In genomic region chr4:106343865-106344264, GRCh38 we compare ENCODE assay signal across 36 cellular contexts. TPM values are rescaled to one million over a fixed set of nuclear protein-coding genes. Genes with fewer than 3 reads are reported as not detected.
"Had no signal": no experiment of that assay in that cellular context is flagged by ENCODE, and none has a peak within 500 bp of the region (broad histone marks: within the 10 kb centered on the region; RNA-seq: fewer than 3 reads in every experiment).

No MANE protein-coding gene starts in this region.

- H3K4me3 Mint-ChIP-seq: activated CD4-positive, alpha-beta memory T cell treated with anti-CD3 and anti-CD28 coated beads, Interleukin-2, amount 10 ng/mL, durations not matched to agents 7 days and 5 days; activated CD8-positive, alpha-beta memory T cell treated with anti-CD3 and anti-CD28 coated beads, Interleukin-2, amount 10 ng/mL, durations not matched to agents 7 days and 5 days; activated naive CD4-positive, alpha-beta T cell treated with anti-CD3 and anti-CD28 coated beads, Interleukin-2, amount 10 ng/mL, durations not matched to agents 7 days and 5 days; activated naive CD8-positive, alpha-beta T cell treated with anti-CD3 and anti-CD28 coated beads, Interleukin-2, amount 10 ng/mL, durations not matched to agents 7 days and 5 days had no signal

- H3K4me1 ChIP-seq: body of pancreas, breast epithelium, Peyer's patch had no signal

- H3K9me3 Mint-ChIP-seq: activated naive CD4-positive, alpha-beta T cell treated with anti-CD3 and anti-CD28 coated beads, Interleukin-2, amount 10 ng/mL, durations not matched to agents 7 days and 5 days had no signal

- H3K27me3 Mint-ChIP-seq: activated CD4-positive, alpha-beta memory T cell treated with anti-CD3 and anti-CD28 coated beads, Interleukin-2, amount 10 ng/mL, durations not matched to agents 7 days and 5 days; activated CD8-positive, alpha-beta memory T cell treated with anti-CD3 and anti-CD28 coated beads, Interleukin-2, amount 10 ng/mL, durations not matched to agents 7 days and 5 days; activated naive CD4-positive, alpha-beta T cell treated with anti-CD3 and anti-CD28 coated beads, Interleukin-2, amount 10 ng/mL, durations not matched to agents 7 days and 5 days; activated naive CD8-positive, alpha-beta T cell treated with anti-CD3 and anti-CD28 coated beads, Interleukin-2, amount 10 ng/mL, durations not matched to agents 7 days and 5 days had no signal

- H3K36me3 ChIP-seq: breast epithelium had no signal

- DNase-seq: activated CD4-positive, alpha-beta memory T cell treated with anti-CD3 and anti-CD28 coated beads, Interleukin-2, amount 10 ng/mL, durations not matched to agents 7 days and 5 days; activated CD4-positive, alpha-beta T cell treated with anti-CD3 and anti-CD28 coated beads for 1 hour; activated CD4-positive, alpha-beta T cell treated with anti-CD3 and anti-CD28 coated beads for 48 hours; activated CD4-positive, CD25-positive, alpha-beta regulatory T cell; activated CD8-positive, alpha-beta memory T cell treated with anti-CD3 and anti-CD28 coated beads for 24 hours; activated CD8-positive, alpha-beta memory T cell treated with anti-CD3 and anti-CD28 coated beads, Interleukin-2, amount 10 ng/mL, durations not matched to agents 7 days and 5 days; activated CD8-positive, alpha-beta memory T cell treated with anti-CD3 and anti-CD28 coated beads, Interleukin-2, amount 50 U/mL, for 48 hours; activated effector memory CD4-positive, alpha-beta T cell treated with Interleukin-2 at 50 U/mL for 16 hours; activated naive CD4-positive, alpha-beta T cell treated with anti-CD3 and anti-CD28 coated beads, Interleukin-2, amount 10 ng/mL, durations not matched to agents 7 days and 5 days; activated naive CD8-positive, alpha-beta T cell treated with anti-CD3 and anti-CD28 coated beads, Interleukin-2, amount 10 ng/mL, durations not matched to agents 7 days and 5 days; activated T-cell treated with anti-CD3 and anti-CD28 coated beads, Interleukin-2, amount 50 U/mL, for 48 hours; body of pancreas; NCI-H1092 treated with DMSO at 0.1 percent for 48 hours; NCI-H1417; NCI-H1930; NCI-H2081 treated with DMSO at 0.1 percent for 48 hours; NCI-H345; NCI-H510A; NCI-H526; NCI-H748 treated with DMSO at 0.1 percent for 48 hours; NK-92 treated with Interleukin-12 subunit alpha and Interleukin-12 subunit beta, amount 100 ng/mL, for 24 hours; PC-3; Peyer's patch; RPMI8226; SHP77 treated with DMSO at 0.1 percent for 48 hours; SW 1271; T-helper 1 cell; T1000; WERI-Rb-1 had no signal

- H3K27ac ChIP-seq: adrenal gland, body of pancreas, breast epithelium, Peyer's patch, WERI-Rb-1 had no signal

- H3K4me3 ChIP-seq: adrenal gland, body of pancreas, breast epithelium, Peyer's patch had no signal

- ATAC-seq: activated CD8-positive, alpha-beta memory T cell treated with anti-CD3 and anti-CD28 coated beads, Interleukin-2, amount 10 ng/mL, durations not matched to agents 7 days and 5 days; body of pancreas; PC-3 had no signal

- H3K27me3 ChIP-seq: adrenal gland, body of pancreas, breast epithelium, Peyer's patch had no signal

- H3K9me3 ChIP-seq: body of pancreas, Peyer's patch had no signal

- H3K27ac Mint-ChIP-seq: activated CD4-positive, alpha-beta memory T cell treated with anti-CD3 and anti-CD28 coated beads, Interleukin-2, amount 10 ng/mL, durations not matched to agents 7 days and 5 days; activated CD8-positive, alpha-beta memory T cell treated with anti-CD3 and anti-CD28 coated beads, Interleukin-2, amount 10 ng/mL, durations not matched to agents 7 days and 5 days; activated naive CD4-positive, alpha-beta T cell treated with anti-CD3 and anti-CD28 coated beads, Interleukin-2, amount 10 ng/mL, durations not matched to agents 7 days and 5 days; activated naive CD8-positive, alpha-beta T cell treated with anti-CD3 and anti-CD28 coated beads, Interleukin-2, amount 10 ng/mL, durations not matched to agents 7 days and 5 days had no signal

RNA-seq across cellular contexts. Expression of gene GIMD1, which starts 24.7 kb away (rescaled TPM):
- total RNA-seq: activated CD4-positive, alpha-beta memory T cell treated with anti-CD3 and anti-CD28 coated beads, Interleukin-2, amount 10 ng/mL, durations not matched to agents 7 days and 5 days; activated CD8-positive, alpha-beta memory T cell treated with anti-CD3 and anti-CD28 coated beads, Interleukin-2, amount 10 ng/mL, durations not matched to agents 7 days and 5 days; activated naive CD8-positive, alpha-beta T cell treated with anti-CD3 and anti-CD28 coated beads, Interleukin-2, amount 10 ng/mL, durations not matched to agents 7 days and 5 days; adrenal gland; astrocyte; body of pancreas; breast epithelium; cardiac septum; M059J; SK-MEL-5; T-helper 2 cell treated with Interferon-gamma antibody and Interleukin-4, amounts not matched to agents 100 ng/mL and 5 ng/mL, for 36 hours had no signal
- polyA plus RNA-seq: adrenal gland had no signal
